Comparison of ENCODE assay signal across 8 cellular contexts in genomic region chr2:95402370-95403203, GRCh38. TPM values are rescaled to one million over a fixed set of nuclear protein-coding genes. Genes with fewer than 3 reads are reported as not detected.
DNase-seq lines count a peak whose midpoint lies in the region; ATAC-seq, FAIRE-seq and TF ChIP-seq lines count a peak whose summit lies in the region.

FAHD2A (plus strand) TSS chr2:95402708; CDS start chr2:95405559, 2,851 bp downstream.

- H3K36me3 Mint-ChIP-seq in WTC11: 0 out of 2 replicates have a peak, but pooled peaks cover 5% of the 10 kb centered on the region

- DNase-seq in AG08396 (ENCODE audit: low spot score): peak; percentile 97
- DNase-seq in NCI-H226: peak; percentile 87
- DNase-seq in WTC11 (ENCODE audit: low spot score): peak; percentile 97
- DNase-seq in bronchial epithelial cell (ENCODE audit: low read depth): peak; percentile 69
- DNase-seq in iPS-NIHi11 (ENCODE audit: low spot score): peak; percentile 100
- peak; percentile 90 for DNase-seq in smooth muscle cell (lab: John Stamatoyannopoulos, UW; ENCODE audit: unreplicated experiment)

- peak within 1 kb of the TSS; percentile 94 for H3K9ac ChIP-seq in smooth muscle cell (ENCODE audit: low read depth)

- peak within 1 kb of the TSS; percentile 98 for H3K4me2 ChIP-seq in smooth muscle cell

- no peak for TF ChIP-seq CTCF in WTC11 (IDR thresholded peaks at IDR 0.05)
- TF ChIP-seq CTCF in bronchial epithelial cell (IDR thresholded peaks at IDR 0.05; ENCODE audit: insufficient read depth, low read length, severe bottlenecking): no peak
- TF ChIP-seq CTCF in smooth muscle cell (IDR thresholded peaks at IDR 0.05; ENCODE audit: borderline replicate concordance, insufficient read depth, poor library complexity, severe bottlenecking): no peak

- H3K27ac Mint-ChIP-seq in WTC11: peak within 1 kb of the TSS; percentile 96

- peak within 1 kb of the TSS; percentile 80 for H3K27ac ChIP-seq in smooth muscle cell (ENCODE audit: low read depth)

- peaks cover 13% of the 10 kb centered on the region for H3K4me1 Mint-ChIP-seq in WTC11

- H3F3A ChIP-seq in smooth muscle cell (ENCODE audit: low read depth): no peaks in the 10 kb centered on the region

- H4K20me1 ChIP-seq in smooth muscle cell (ENCODE audit: low read depth): no peaks in the 10 kb centered on the region

- peak within 1 kb of the TSS; percentile 98 for H3K4me3 Mint-ChIP-seq in WTC11

- H3K4me3 ChIP-seq in bronchial epithelial cell (ENCODE audit: low read depth, low read length) (peak within 1 kb of the TSS; percentile 99), smooth muscle cell (peak within 1 kb of the TSS; percentile 96)

- H3K9me3 Mint-ChIP-seq in WTC11: no peaks in the 10 kb centered on the region

- POLR2A ChIA-PET in WTC11 (lab: Charles Lee): no interaction called here

- no peaks in the 10 kb centered on the region for H3K9me3 ChIP-seq in smooth muscle cell (replicated peaks; ENCODE audit: low read depth)

- H3K4me1 ChIP-seq in smooth muscle cell (ENCODE audit: low read depth): peaks cover 5% of the 10 kb centered on the region

- under 1% methylated on average over 64 of the region's 64 CpGs for whole genome bisulfite sequencing in smooth muscle cell (ENCODE audit: low lambda C conversion rate)

- CTCF ChIA-PET in WTC11 (lab: Charles Lee): interaction anchor here (0.8 to 4.5 kb wide), 8 partner anchors 10 to 590 kb away, joined by 3 to 58 read pairs (median 4); partner anchors contain the start of genes ANKRD36C and PROM2

- H3K27me3 Mint-ChIP-seq in WTC11 (ENCODE audit: low read depth): peaks cover 19% of the 10 kb centered on the region

- no peak for FAIRE-seq in bronchial epithelial cell (lab: Jason Lieb, UNC)

- no peaks in the 10 kb centered on the region for H3K27me3 ChIP-seq in bronchial epithelial cell (ENCODE audit: control insufficient read depth, insufficient read depth, low read length)
- no peaks in the 10 kb centered on the region for H3K27me3 ChIP-seq in smooth muscle cell (ENCODE audit: low read depth)

- ATAC-seq in GM19023 (IDR thresholded peaks at IDR 0.05; ENCODE audit: unreplicated experiment): peak; percentile 96
- ATAC-seq in HG03196 (IDR thresholded peaks at IDR 0.05; ENCODE audit: unreplicated experiment): peak; percentile 88
- ATAC-seq in WTC11: peak; percentile 92

- peak within 1 kb of the TSS; percentile 98 for H2AFZ ChIP-seq in smooth muscle cell (ENCODE audit: low read depth)

- H3K36me3 ChIP-seq in bronchial epithelial cell (ENCODE audit: control insufficient read depth, insufficient read depth, low read length) (no peaks in the 10 kb centered on the region), smooth muscle cell (ENCODE audit: low read depth) (no peaks in the 10 kb centered on the region)

- H3K79me2 ChIP-seq in smooth muscle cell (ENCODE audit: low read depth): peaks cover 21% of the 10 kb centered on the region

TF ChIP-seq in WTC11, 78 proteins besides CTCF, POLR2A, EP300 and RAD21 (continues in another document):
- no peak for TF ChIP-seq ZNF396 (CRISPR knock-in tag; IDR thresholded peaks at IDR 0.05; ENCODE audit: borderline replicate concordance)
- TF ChIP-seq TEAD4 (CRISPR knock-in tag; IDR thresholded peaks at IDR 0.05): no peak
- no peak for TF ChIP-seq ZSCAN18 (CRISPR knock-in tag; IDR thresholded peaks at IDR 0.05)
- no peak for TF ChIP-seq ZNF121 (CRISPR knock-in tag; IDR thresholded peaks at IDR 0.05)
- TF ChIP-seq NR2C2 (CRISPR knock-in tag; IDR thresholded peaks at IDR 0.05): no peak
- peak; percentile 40; the same call in 1 of the 2 replicates for TF ChIP-seq NFYB (CRISPR knock-in tag; conservative IDR thresholded peaks at IDR 0.05; ENCODE audit: low read depth)
- TF ChIP-seq SP1 (CRISPR knock-in tag; conservative IDR thresholded peaks at IDR 0.05): peak; percentile 75
- TF ChIP-seq FOXP4 (CRISPR knock-in tag; IDR thresholded peaks at IDR 0.05): peak; percentile 33; the same call in 1 of the 2 replicates
- TF ChIP-seq MLX (CRISPR knock-in tag; IDR thresholded peaks at IDR 0.05): no peak
- no peak for TF ChIP-seq NR1H2 (CRISPR knock-in tag; IDR thresholded peaks at IDR 0.05)
- 0 out of 2 replicates have a peak, but pooled peaks have one; percentile 32 for TF ChIP-seq PREB (CRISPR knock-in tag; IDR thresholded peaks at IDR 0.05; ENCODE audit: borderline replicate concordance)
- TF ChIP-seq GRHL2 (CRISPR knock-in tag; IDR thresholded peaks at IDR 0.05; ENCODE audit: insufficient replicate concordance, severe bottlenecking): no peak
- peak; percentile 78; the same call in 1 of the 2 replicates for TF ChIP-seq ZNF219 (CRISPR knock-in tag; IDR thresholded peaks at IDR 0.05; ENCODE audit: borderline replicate concordance)
- TF ChIP-seq ESRRA (CRISPR knock-in tag; IDR thresholded peaks at IDR 0.05; ENCODE audit: borderline replicate concordance): no peak
- no peak for TF ChIP-seq CBFB (CRISPR knock-in tag; IDR thresholded peaks at IDR 0.05; ENCODE audit: low read depth)
- TF ChIP-seq ZMAT4 (CRISPR knock-in tag; IDR thresholded peaks at IDR 0.05): no peak

RNA-seq across cellular contexts. Expression of gene FAHD2A, which starts in this region (rescaled TPM):
- total RNA-seq in WTC11 (2021) (39.8 to 47.9 TPM (median 45.4 TPM) in 3 replicates), bronchial epithelial cell (33.7 and 34.9 TPM in 2 replicates), smooth muscle cell (28.0 and 32.2 TPM in 2 replicates)
- 40.3 and 44.6 TPM in 2 replicates for polyA plus RNA-seq in smooth muscle cell

Comparison
In these comparisons a context has a peak if more than half of its experiments do, and no peak if none do; other contexts are left out.
1. Peak in every context shown above with its lines: DNase-seq, ATAC-seq, H3K4me3 ChIP-seq and H3K27ac ChIP-seq.